In the genomic region with DNA sequence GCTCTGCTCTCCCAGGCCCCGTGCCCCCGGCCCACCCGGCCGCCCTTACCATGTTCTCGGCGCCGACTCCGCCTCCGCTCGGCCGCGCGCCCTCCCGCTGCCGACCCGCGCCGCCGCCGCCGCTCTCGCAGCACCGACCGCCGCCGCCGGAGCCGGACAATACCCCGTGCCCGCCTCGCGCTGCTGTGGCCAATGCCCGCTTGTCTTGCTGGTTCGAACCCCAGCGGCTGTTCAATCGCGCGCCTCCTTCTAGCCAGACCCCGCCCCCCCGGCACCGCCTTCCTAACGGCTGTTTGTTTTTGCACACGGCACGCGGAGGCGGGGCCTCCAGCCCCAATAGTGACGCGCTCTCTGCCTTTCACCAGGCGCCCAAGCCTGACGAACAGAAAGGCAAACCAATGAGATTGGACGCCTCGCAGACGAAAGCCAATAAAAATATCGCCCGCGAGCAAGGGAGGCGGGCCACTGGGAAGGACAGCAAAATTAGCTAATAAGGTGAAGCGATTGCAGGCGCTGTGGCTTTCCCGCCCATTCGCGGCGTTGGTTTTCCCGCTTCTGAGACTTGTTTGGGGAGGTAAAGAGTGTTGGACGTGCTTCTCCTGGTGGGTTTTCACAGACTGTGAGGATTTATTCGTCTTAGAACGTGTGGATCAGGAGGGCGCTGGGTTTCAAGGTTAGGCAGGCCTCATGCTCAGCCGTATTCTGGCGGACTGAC, we compare ENCODE assay signal across 8 cellular contexts. TPM values are rescaled to one million over a fixed set of nuclear protein-coding genes. Genes with fewer than 3 reads are reported as not detected.
A peak's percentile ranks its signal among the peaks of the same experiment; 100 is the strongest.
DNase-seq lines count a peak whose midpoint lies in the region; ATAC-seq and TF ChIP-seq lines count a peak whose summit lies in the region.

Gene H2AZ2 (minus strand): TSS at position 168 of the 715 bp plus-strand sequence. CDS start 116 bp downstream, at position 52.

- TF ChIP-seq CTCF in LNCaP clone FGC (IDR thresholded peaks at IDR 0.05; ENCODE audit: control insufficient read depth, extremely low read depth, insufficient read depth) (no peak), RWPE1 (conservative IDR thresholded peaks at IDR 0.05; ENCODE audit: low read depth) (peak; percentile 45)

- peak; percentile 87 for ATAC-seq in activated T-helper 17 cell treated with anti-CD3 and anti-CD28 coated beads, Interleukin-2, amount 50 U/mL, for 72 hours (replicated peaks)
- ATAC-seq in naive B cell (ENCODE audit: low read depth in 2 of 2) = peak; percentile 79 to 80
- ATAC-seq in stimulated activated memory B cell treated with anti-CD40 and anti-IgM and Interleukin-4, amounts not matched to agents 10 μg/mL and 1 μg/mL and 100 μg/mL, for 72 hours = peak; percentile 96

- H3K27ac Mint-ChIP-seq in activated T-helper 17 cell treated with anti-CD3 and anti-CD28 coated beads, Interleukin-2, amount 50 U/mL, for 72 hours = peak within 1 kb of the TSS; percentile 91
- H3K27ac Mint-ChIP-seq in naive B cell = peak within 1 kb of the TSS; percentile 95 to 99 (median 99)
- peak within 1 kb of the TSS; percentile 86 for H3K27ac Mint-ChIP-seq in stimulated activated memory B cell treated with anti-CD40 and anti-IgM and Interleukin-4, amounts not matched to agents 10 μg/mL and 1 μg/mL and 100 μg/mL, for 72 hours

- POLR2A ChIA-PET in RWPE1 (lab: Yijun Ruan, JAX; ENCODE audit: low non-redundant PET) = interaction anchor here (0.7 to 1.4 kb wide), 3 partner anchors 37 to 266 kb away, joined by 3 read pairs; partner anchors contain the start of genes PURB and TMED4

- H3K9me3 Mint-ChIP-seq in activated T-helper 17 cell treated with anti-CD3 and anti-CD28 coated beads, Interleukin-2, amount 50 U/mL, for 72 hours = no peaks in the 10 kb centered on the region
- no peaks in the 10 kb centered on the region for H3K9me3 Mint-ChIP-seq in naive B cell
- H3K9me3 Mint-ChIP-seq in stimulated activated memory B cell treated with anti-CD40 and anti-IgM and Interleukin-4, amounts not matched to agents 10 μg/mL and 1 μg/mL and 100 μg/mL, for 72 hours = no peaks in the 10 kb centered on the region

- H3K36me3 Mint-ChIP-seq in activated T-helper 17 cell treated with anti-CD3 and anti-CD28 coated beads, Interleukin-2, amount 50 U/mL, for 72 hours (ENCODE audit: low read depth) = peaks cover 29% of the 10 kb centered on the region
- no peaks in the 10 kb centered on the region for H3K36me3 Mint-ChIP-seq in naive B cell
- H3K36me3 Mint-ChIP-seq in stimulated activated memory B cell treated with anti-CD40 and anti-IgM and Interleukin-4, amounts not matched to agents 10 μg/mL and 1 μg/mL and 100 μg/mL, for 72 hours = no peaks in the 10 kb centered on the region

- peak within 1 kb of the TSS; percentile 79 for H3K4me3 ChIP-seq in LNCaP clone FGC (ENCODE audit: low read depth, low read length)

- peak; percentile 100 for DNase-seq in Daoy (ENCODE audit: low read depth)
- peak; percentile 99 for DNase-seq in GOT3 (lab: John Stamatoyannopoulos, UW)
- peak; percentile 99 for DNase-seq in LNCaP clone FGC (ENCODE audit: low read depth)
- DNase-seq in RWPE1 (ENCODE audit: low spot score) = peak; percentile 100
- peak; percentile 100 for DNase-seq in fibroblast of gingiva (ENCODE audit: low read depth)
- peak; percentile 99 for DNase-seq in naive B cell

- peak within 1 kb of the TSS; percentile 97 for H3K27ac ChIP-seq in RWPE1

- H3K4me1 Mint-ChIP-seq in activated T-helper 17 cell treated with anti-CD3 and anti-CD28 coated beads, Interleukin-2, amount 50 U/mL, for 72 hours = peaks cover 19% of the 10 kb centered on the region
- peaks cover 19 to 39% (median 30%) of the 10 kb centered on the region in 3 donors for H3K4me1 Mint-ChIP-seq in naive B cell
- peaks cover 32% of the 10 kb centered on the region for H3K4me1 Mint-ChIP-seq in stimulated activated memory B cell treated with anti-CD40 and anti-IgM and Interleukin-4, amounts not matched to agents 10 μg/mL and 1 μg/mL and 100 μg/mL, for 72 hours

- H3K27me3 Mint-ChIP-seq in activated T-helper 17 cell treated with anti-CD3 and anti-CD28 coated beads, Interleukin-2, amount 50 U/mL, for 72 hours = no peaks in the 10 kb centered on the region
- H3K27me3 Mint-ChIP-seq in naive B cell = no peaks in the 10 kb centered on the region
- H3K27me3 Mint-ChIP-seq in stimulated activated memory B cell treated with anti-CD40 and anti-IgM and Interleukin-4, amounts not matched to agents 10 μg/mL and 1 μg/mL and 100 μg/mL, for 72 hours = no peaks in the 10 kb centered on the region

- CTCF ChIA-PET in RWPE1 (lab: Yijun Ruan, JAX) = interaction anchor here (0.6 to 2.2 kb wide), 9 partner anchors 9 to 470 kb away, joined by 3 to 8 read pairs (median 3); no protein-coding TSS in a partner anchor

- peak within 1 kb of the TSS; percentile 91 for H3K4me3 Mint-ChIP-seq in activated T-helper 17 cell treated with anti-CD3 and anti-CD28 coated beads, Interleukin-2, amount 50 U/mL, for 72 hours
- H3K4me3 Mint-ChIP-seq in naive B cell = peak within 1 kb of the TSS; percentile 83 to 98 (median 95)
- H3K4me3 Mint-ChIP-seq in stimulated activated memory B cell treated with anti-CD40 and anti-IgM and Interleukin-4, amounts not matched to agents 10 μg/mL and 1 μg/mL and 100 μg/mL, for 72 hours = peak within 1 kb of the TSS; percentile 80

RNA-seq across cellular contexts. Expression of gene H2AZ2, which starts in this region (rescaled TPM):
- total RNA-seq in Daoy (2014; rRNA removed; shearing (Covaris generic)) = 591 and 679 TPM in 2 replicates
- 100 to 1,000 TPM; 156 to 157 TPM for total RNA-seq in activated T-helper 17 cell treated with anti-CD3 and anti-CD28 coated beads, Interleukin-2, amount 50 U/mL, for 72 hours
- 100 to 1,000 TPM; 128 to 168 (median 145) TPM for polyA plus RNA-seq in naive B cell (ENCODE audit: low read depth in 6 of 6)

Comparison
In these comparisons a context has a peak if more than half of its experiments do, and no peak if none do; other contexts are left out.
1. Peak in every context shown above with its lines: DNase-seq, ATAC-seq, H3K4me3 ChIP-seq and H3K27ac ChIP-seq.